Comparison of ENCODE assay signal across 12 cellular contexts in genomic region chr4:140556372-140557085, GRCh38. TPM values are rescaled to one million over a fixed set of nuclear protein-coding genes. Genes with fewer than 3 reads are reported as not detected.
A peak's percentile ranks its signal among the peaks of the same experiment; 100 is the strongest.
DNase-seq lines count a peak whose midpoint lies in the region; ATAC-seq and TF ChIP-seq lines count a peak whose summit lies in the region.
"Had no signal": no experiment of that assay in that cellular context is flagged by ENCODE, and none has a peak within 500 bp of the region (broad histone marks: within the 10 kb centered on the region; RNA-seq: fewer than 3 reads in every experiment).

No MANE protein-coding gene starts in this region.

- WGBS in mesendoderm (ENCODE audit: extremely low coverage, insufficient coverage, low lambda C conversion rate) = no CpG with 5 or more reads among the region's 6 CpGs

- peak; percentile 72 for DNase-seq in activated CD4-positive, alpha-beta T cell treated with anti-CD3 and anti-CD28 coated beads, Interleukin-2, amount 10 ng/mL, durations not matched to agents 24 days and 14 days
- DNase-seq in activated CD4-positive, alpha-beta T cell treated with anti-CD3 and anti-CD28 coated beads for 4 hours = no peak
- peak; percentile 10 for DNase-seq in mesendoderm
- no peak for DNase-seq in mesothelial cell of epicardium (ENCODE audit: low spot score in 2 of 2, unreplicated experiment in 2 of 2)
- no peak for DNase-seq in AG08395 (ENCODE audit: low spot score)
- no peak for DNase-seq in CD1c-positive myeloid dendritic cell (ENCODE audit: extremely low spot score)
- DNase-seq: NCI-H226 had no signal

- H4K8ac ChIP-seq in mesendoderm (ENCODE audit: low read depth, low read length) = no peak overlapping the region

- no peaks in the 10 kb centered on the region for H3K79me1 ChIP-seq in mesendoderm (ENCODE audit: low read length)

- no peaks in the 10 kb centered on the region for H3K36me3 ChIP-seq in mesendoderm (ENCODE audit: control insufficient read depth, insufficient read depth, low read length)

- intact Hi-C loops in activated CD4-positive, alpha-beta T cell treated with anti-CD3 and anti-CD28 coated beads, Interleukin-2, amount 10 ng/mL, durations not matched to agents 24 days and 14 days (cut with micrococcal nuclease) = loop anchor here (1.0 kb wide), 1 partner anchor 32 kb away; the partner anchor contains the start of gene ELMOD2

- no peak overlapping the region for H3K4me3 Mint-ChIP-seq in activated CD4-positive, alpha-beta T cell treated with anti-CD3 and anti-CD28 coated beads, Interleukin-2, amount 10 ng/mL, durations not matched to agents 24 days and 14 days
- no peak overlapping the region for H3K4me3 Mint-ChIP-seq in mesothelial cell of epicardium

- ATAC-seq in GM21619 (IDR thresholded peaks at IDR 0.05; ENCODE audit: unreplicated experiment) (peak; percentile 100), HG03457 (IDR thresholded peaks at IDR 0.05; ENCODE audit: unreplicated experiment) (peak; percentile 100)
- ATAC-seq: A549 had no signal

- H2BK15ac ChIP-seq in mesendoderm (replicated peaks; ENCODE audit: low read depth) = no peak overlapping the region

- H3K9me3 Mint-ChIP-seq in activated CD4-positive, alpha-beta T cell treated with anti-CD3 and anti-CD28 coated beads, Interleukin-2, amount 10 ng/mL, durations not matched to agents 24 days and 14 days = no peaks in the 10 kb centered on the region
- H3K9me3 Mint-ChIP-seq in mesothelial cell of epicardium = no peaks in the 10 kb centered on the region

- H3K27me3 ChIP-seq in mesendoderm (ENCODE audit: insufficient read depth, low read length, poor library complexity) = no peaks in the 10 kb centered on the region

- no peak overlapping the region for H3K4me2 ChIP-seq in mesendoderm (ENCODE audit: low read length)
- H3K4me2 ChIP-seq: A549 had no signal

- no peak overlapping the region for H3K18ac ChIP-seq in mesendoderm (ENCODE audit: low read length)

- H2AK5ac ChIP-seq in mesendoderm (ENCODE audit: low read length) = no peak overlapping the region

- H3K4me1 ChIP-seq in mesendoderm (ENCODE audit: control insufficient read depth, low read depth, low read length) = peaks cover 2% of the 10 kb centered on the region
- H3K4me1 ChIP-seq: A549 had no signal

- no peak overlapping the region for H2BK5ac ChIP-seq in mesendoderm (ENCODE audit: low read length)

- H3K23ac ChIP-seq in mesendoderm (ENCODE audit: low read length) = no peak overlapping the region

- H3K79me2 ChIP-seq in mesendoderm (ENCODE audit: control insufficient read depth, insufficient read depth, low read length) = no peaks in the 10 kb centered on the region

- no peak overlapping the region for H3K56ac ChIP-seq in mesendoderm (ENCODE audit: low read length)

- H3K9ac ChIP-seq in mesendoderm (ENCODE audit: low read length) = no peak overlapping the region

- peaks cover under 1% of the 10 kb centered on the region for H3K36me3 Mint-ChIP-seq in activated CD4-positive, alpha-beta T cell treated with anti-CD3 and anti-CD28 coated beads, Interleukin-2, amount 10 ng/mL, durations not matched to agents 24 days and 14 days (ENCODE audit: low read depth)
- H3K36me3 Mint-ChIP-seq in mesothelial cell of epicardium = peaks cover 1% of the 10 kb centered on the region

- no peak overlapping the region for H3K27ac ChIP-seq in mesendoderm (ENCODE audit: low read depth, low read length)
- H3K27ac ChIP-seq: A549 had no signal

- H2BK120ac ChIP-seq in mesendoderm (ENCODE audit: low read depth, low read length) = no peak overlapping the region

- H4K5ac ChIP-seq in mesendoderm (ENCODE audit: low read length) = no peak overlapping the region

- H3K4me3 ChIP-seq in mesendoderm (ENCODE audit: low read length) = no peak overlapping the region
- H3K4me3 ChIP-seq: A549 had no signal

- no peak for TF ChIP-seq CTCF in mesothelial cell of epicardium (IDR thresholded peaks at IDR 0.05; ENCODE audit: unreplicated experiment)

- H3K27ac Mint-ChIP-seq in activated CD4-positive, alpha-beta T cell treated with anti-CD3 and anti-CD28 coated beads, Interleukin-2, amount 10 ng/mL, durations not matched to agents 24 days and 14 days = no peak overlapping the region
- no peak overlapping the region for H3K27ac Mint-ChIP-seq in mesothelial cell of epicardium

- peaks cover 37% of the 10 kb centered on the region for H3K27me3 Mint-ChIP-seq in activated CD4-positive, alpha-beta T cell treated with anti-CD3 and anti-CD28 coated beads, Interleukin-2, amount 10 ng/mL, durations not matched to agents 24 days and 14 days
- H3K27me3 Mint-ChIP-seq in mesothelial cell of epicardium (ENCODE audit: low read depth) = peaks cover 11% of the 10 kb centered on the region

- peaks cover 9% of the 10 kb centered on the region for H3K4me1 Mint-ChIP-seq in activated CD4-positive, alpha-beta T cell treated with anti-CD3 and anti-CD28 coated beads, Interleukin-2, amount 10 ng/mL, durations not matched to agents 24 days and 14 days
- no peaks in the 10 kb centered on the region for H3K4me1 Mint-ChIP-seq in mesothelial cell of epicardium

- no peak overlapping the region for H3K4ac ChIP-seq in mesendoderm (ENCODE audit: low read depth, low read length)

RNA-seq across cellular contexts. Expression of gene UCP1, which starts 12.2 kb away (rescaled TPM):
- not detected in 2 replicates for total RNA-seq in activated CD4-positive, alpha-beta T cell treated with anti-CD3 and anti-CD28 coated beads, Interleukin-2, amount 10 ng/mL, durations not matched to agents 24 days and 14 days
- polyA plus RNA-seq in mesendoderm (2013, experiment 1 of 2) = 0.52 TPM
- 0.52 TPM for polyA plus RNA-seq in mesendoderm (2013, experiment 2 of 2)
- total RNA-seq in mesothelial cell of epicardium = not detected in 3 replicates
- total RNA-seq: endothelial cell of umbilical vein, lung microvascular endothelial cell had no signal
- polyA plus RNA-seq: endothelial cell of umbilical vein had no signal

RNA-seq across cellular contexts. Expression of gene ELMOD2, which starts 32.6 kb away (rescaled TPM):
- 10.5 and 12.3 TPM in 2 replicates for total RNA-seq in activated CD4-positive, alpha-beta T cell treated with anti-CD3 and anti-CD28 coated beads, Interleukin-2, amount 10 ng/mL, durations not matched to agents 24 days and 14 days
- 15.3 TPM for polyA plus RNA-seq in mesendoderm (2013, experiment 1 of 2)
- polyA plus RNA-seq in mesendoderm (2013, experiment 2 of 2) = 14.5 TPM
- 45.6 to 51.8 TPM (median 49.0 TPM) in 3 replicates for total RNA-seq in mesothelial cell of epicardium

RNA-seq across cellular contexts. Expression of gene MGAT4D, which starts 58.4 kb away (rescaled TPM):
- total RNA-seq in activated CD4-positive, alpha-beta T cell treated with anti-CD3 and anti-CD28 coated beads, Interleukin-2, amount 10 ng/mL, durations not matched to agents 24 days and 14 days = not detected in 2 replicates
- not detected for polyA plus RNA-seq in mesendoderm (2013, experiment 1 of 2)
- polyA plus RNA-seq in mesendoderm (2013, experiment 2 of 2) = not detected
- not detected in 3 replicates for total RNA-seq in mesothelial cell of epicardium
- total RNA-seq: endothelial cell of umbilical vein, lung microvascular endothelial cell had no signal
- polyA plus RNA-seq: A549, endothelial cell of umbilical vein had no signal

Comparison
In these comparisons a context has a peak if more than half of its experiments do, and no peak if none do; other contexts are left out.
1. DNase-seq: peak in activated CD4-positive, alpha-beta T cell treated with anti-CD3 and anti-CD28 coated beads, Interleukin-2, amount 10 ng/mL, durations not matched to agents 24 days and 14 days (single experiment) and mesendoderm (single experiment); none in activated CD4-positive, alpha-beta T cell treated with anti-CD3 and anti-CD28 coated beads for 4 hours (0 of 2), mesothelial cell of epicardium (0 of 2), AG08395 (single experiment) and CD1c-positive myeloid dendritic cell (single experiment).